Comparison of ENCODE assay signal across 15 cellular contexts in genomic region chr11:76793834-76794291, GRCh38. TPM values are rescaled to one million over a fixed set of nuclear protein-coding genes. Genes with fewer than 3 reads are reported as not detected.
DNase-seq lines count a peak whose midpoint lies in the region; ATAC-seq, FAIRE-seq and TF ChIP-seq lines count a peak whose summit lies in the region.
"Had no signal": no experiment of that assay in that cellular context is flagged by ENCODE, and none has a peak within 500 bp of the region (broad histone marks: within the 10 kb centered on the region; RNA-seq: fewer than 3 reads in every experiment).

No MANE protein-coding gene starts in this region.

- TF ChIP-seq POLR2A in HepG2 (IDR thresholded peaks at IDR 0.05; ENCODE audit: insufficient read depth in 1 of 2, low read depth in 2 of 2, low read length in 2 of 2): no peak
- no peak for TF ChIP-seq POLR2A in thyroid gland (IDR thresholded peaks at IDR 0.05)

- no peaks in the 10 kb centered on the region for H3K23me2 ChIP-seq in H9 (ENCODE audit: insufficient read length, low read depth, low read length, poor library complexity, severe bottlenecking)

- H4K20me1 ChIP-seq in H9 (ENCODE audit: control insufficient read depth, insufficient read depth, insufficient read length): no peaks in the 10 kb centered on the region
- peaks cover 24% of the 10 kb centered on the region for H4K20me1 ChIP-seq in HepG2 (ENCODE audit: insufficient read depth, low read length)

- POLR2A ChIA-PET in HepG2 (lab: Yijun Ruan, JAX): interaction anchor here (0.7 to 1.6 kb wide), 4 partner anchors 8 to 28 kb away, joined by 3 to 8 read pairs (median 6); partner anchors contain the start of gene TSKU

- H3T11ph ChIP-seq in H9 (ENCODE audit: low read length): no peak overlapping the region

- DNase-seq in H9: peak; percentile 33
- no peak for DNase-seq in SK-N-MC (ENCODE audit: low read depth, low spot score)
- DNase-seq in HepG2 (ENCODE audit: low spot score): no peak
- no peak for DNase-seq in thyroid gland
- no peak for DNase-seq in dermis blood vessel endothelial cell
- no peak for DNase-seq in activated T-helper 1 cell treated with anti-CD3 and anti-CD28 coated beads, Interleukin-12 subunit alpha, Interleukin-12 subunit beta, Interleukin-2, Interleukin-4 antibody, amounts not matched to agents 30 ng/mL and 10 ng/mL and 1 ng/mL, durations not matched to agents 14 hours and 24 hours and 36 hours (ENCODE audit: low spot score)
- DNase-seq: central memory CD4-positive, alpha-beta T cell; GDM1; NCI-H1105 treated with DMSO at 0.1 percent for 48 hours; SIG-M5; stimulated activated CD4-positive, alpha-beta T cell treated with anti-CD3 and anti-CD28 coated beads, Interleukin-4, amount 100 ng/mL, for 4 hours; stimulated activated naive B cell treated with anti-CD40 and anti-IgM and Interleukin-4, amounts not matched to agents 10 μg/mL and 1 μg/mL and 100 μg/mL, for 72 hours had no signal

- no peak overlapping the region for H2BK15ac ChIP-seq in H9 (ENCODE audit: low read depth, low read length)

- H3K4me2 ChIP-seq in H9 (ENCODE audit: insufficient read depth, insufficient read length, low read length): no peak overlapping the region
- peak overlapping the region; percentile 71 for H3K4me2 ChIP-seq in HepG2 (ENCODE audit: low read depth, low read length)

- H3K4me1 Mint-ChIP-seq in H9: peaks cover 47 to 54% of the 10 kb centered on the region in 2 experiments
- no peaks in the 10 kb centered on the region for H3K4me1 Mint-ChIP-seq in activated T-helper 1 cell treated with anti-CD3 and anti-CD28 coated beads, Interleukin-12 subunit alpha, Interleukin-12 subunit beta, Interleukin-2, Interleukin-4 antibody, amounts not matched to agents 30 ng/mL and 10 ng/mL and 1 ng/mL, durations not matched to agents 14 hours and 24 hours and 36 hours (ENCODE audit: low read depth)
- H3K4me1 Mint-ChIP-seq: activated naive CD4-positive, alpha-beta T cell treated with anti-CD3 and anti-CD28 coated beads, Interleukin-2, amount 50 U/mL, for 24 hours had no signal

- H3K9ac ChIP-seq in H9 (ENCODE audit: extremely low read depth, insufficient read length, low read length) (no peak overlapping the region), SK-N-MC (ENCODE audit: insufficient read length) (peak overlapping the region; percentile 22), HepG2 (ENCODE audit: insufficient read depth, low read depth, low read length) (peak overlapping the region; percentile 35)

- no peaks in the 10 kb centered on the region for H3K79me1 ChIP-seq in H9 (ENCODE audit: insufficient read depth, low read depth, low read length, poor library complexity, severe bottlenecking)

- no peak overlapping the region for H4K8ac ChIP-seq in H9 (replicated peaks; ENCODE audit: insufficient read length, low read depth, low read length)

- H3K27me3 ChIP-seq in H9 (ENCODE audit: insufficient read depth, low read length) (no peaks in the 10 kb centered on the region), HepG2 (ENCODE audit: control insufficient read depth in 1 of 2, insufficient read depth in 2 of 2, low read length in 2 of 2) (no peaks in the 10 kb centered on the region), thyroid gland (no peaks in the 10 kb centered on the region)

- H3K36me3 Mint-ChIP-seq in H9 (ENCODE audit: insufficient read depth in 1 of 3, low read depth in 3 of 3): peaks cover 42 to 50% (median 48%) of the 10 kb centered on the region in 3 experiments
- H3K36me3 Mint-ChIP-seq in activated T-helper 1 cell treated with anti-CD3 and anti-CD28 coated beads, Interleukin-12 subunit alpha, Interleukin-12 subunit beta, Interleukin-2, Interleukin-4 antibody, amounts not matched to agents 30 ng/mL and 10 ng/mL and 1 ng/mL, durations not matched to agents 14 hours and 24 hours and 36 hours (ENCODE audit: low read depth): no peaks in the 10 kb centered on the region
- H3K36me3 Mint-ChIP-seq: activated naive CD4-positive, alpha-beta T cell treated with anti-CD3 and anti-CD28 coated beads, Interleukin-2, amount 50 U/mL, for 24 hours; stimulated activated naive B cell treated with anti-CD40 and anti-IgM and Interleukin-4, amounts not matched to agents 10 μg/mL and 1 μg/mL and 100 μg/mL, for 72 hours had no signal

- no peak overlapping the region for H4K5ac ChIP-seq in H9 (ENCODE audit: insufficient read length, low read depth, low read length)

- TF ChIP-seq RAD21 in HepG2 (CRISPR knock-in tag; IDR thresholded peaks at IDR 0.05): no peak

- no peak overlapping the region for H3K23ac ChIP-seq in H9 (ENCODE audit: insufficient read length, low read depth, low read length)

- WGBS in H9 (ENCODE audit: extremely low coverage, insufficient read length, low lambda C conversion rate): no CpG with 5 or more reads among the region's 3 CpGs
- WGBS in HepG2 (ENCODE audit: low lambda C conversion rate): no CpG with 5 or more reads among the region's 3 CpGs
- 61 to 71% methylated on average over 3 of the region's 3 CpGs for WGBS in thyroid gland, 2 donors

- no peak overlapping the region for H3K18ac ChIP-seq in H9 (ENCODE audit: insufficient read length, low read depth, low read length)

- peak; percentile 42 for FAIRE-seq in HepG2 (lab: Jason Lieb, UNC)

- H3K27me3 Mint-ChIP-seq in H9 (ENCODE audit: low read depth): peaks cover 7% of the 10 kb centered on the region
- H3K27me3 Mint-ChIP-seq in activated T-helper 1 cell treated with anti-CD3 and anti-CD28 coated beads, Interleukin-12 subunit alpha, Interleukin-12 subunit beta, Interleukin-2, Interleukin-4 antibody, amounts not matched to agents 30 ng/mL and 10 ng/mL and 1 ng/mL, durations not matched to agents 14 hours and 24 hours and 36 hours (ENCODE audit: insufficient read depth): peaks cover 26% of the 10 kb centered on the region
- H3K27me3 Mint-ChIP-seq: activated naive CD4-positive, alpha-beta T cell treated with anti-CD3 and anti-CD28 coated beads, Interleukin-2, amount 50 U/mL, for 24 hours had no signal

- BruUV-seq in HepG2 (replicated peaks; lab: Mats Ljungman, UMichigan): no TSS peak

- H3K36me3 ChIP-seq in SK-N-MC (ENCODE audit: insufficient read depth, low read length) (no peaks in the 10 kb centered on the region; the same call in 1 of the 2 replicates), HepG2 (replicated peaks in 1 of 2; ENCODE audit: control insufficient read depth in 1 of 2, insufficient read depth in 2 of 2, low read length in 2 of 2) (peaks cover 0 to 27% of the 10 kb centered on the region in 2 experiments; a peak in 3 of 5 replicates), thyroid gland (peaks cover 12 to 15% of the 10 kb centered on the region in 2 donors)

- no peak overlapping the region for H2AK5ac ChIP-seq in H9 (ENCODE audit: insufficient read length, low read length)

- no peak overlapping the region for H3K4ac ChIP-seq in H9 (ENCODE audit: low read depth, low read length)

- TF ChIP-seq CTCF in H9 (conservative IDR thresholded peaks at IDR 0.05) (no peak), HepG2 (CRISPR knock-in tag; IDR thresholded peaks at IDR 0.05) (no peak), thyroid gland (IDR thresholded peaks at IDR 0.05) (no peak)

- H2BK5ac ChIP-seq in H9 (ENCODE audit: insufficient read length, low read length): no peak overlapping the region

- H2BK20ac ChIP-seq in H9 (ENCODE audit: low read depth, low read length, poor library complexity, severe bottlenecking): no peak overlapping the region

- intact Hi-C loops in HepG2 (cut with micrococcal nuclease; ENCODE audit: unreplicated experiment): loop anchor here (1.0 kb wide), 1 partner anchor 9 kb away; no protein-coding TSS in a partner anchor
- intact Hi-C loops in thyroid gland (cut with DNase I): no loop called here
- intact Hi-C loops in activated T-helper 1 cell treated with anti-CD3 and anti-CD28 coated beads, Interleukin-12 subunit alpha, Interleukin-12 subunit beta, Interleukin-2, Interleukin-4 antibody, amounts not matched to agents 30 ng/mL and 10 ng/mL and 1 ng/mL, durations not matched to agents 14 hours and 24 hours and 36 hours (cut with micrococcal nuclease): no loop called here

- H3K79me2 ChIP-seq in H9 (ENCODE audit: insufficient read depth, low read length) (peaks cover 3% of the 10 kb centered on the region; the same call in 1 of the 2 replicates), HepG2 (ENCODE audit: insufficient read depth, low read length) (peaks cover 61% of the 10 kb centered on the region)

- in situ Hi-C loops in HepG2 (cut with HindIII; ENCODE audit: extremely low pct_ligation_motif_present, low pct_unique_long_range_greater_than_20kb): loop anchor here (10.0 kb wide), 1 partner anchor 49 kb away; no protein-coding TSS in a partner anchor

- H3K9me3 ChIP-seq in H9 (ENCODE audit: control insufficient read depth, low read depth, low read length): no peaks in the 10 kb centered on the region
- no peaks in the 10 kb centered on the region for H3K9me3 ChIP-seq in SK-N-MC (ENCODE audit: low read depth, low read length)
- no peaks in the 10 kb centered on the region for H3K9me3 ChIP-seq in HepG2 (ENCODE audit: low read length)
- H3K9me3 ChIP-seq in thyroid gland: no peaks in the 10 kb centered on the region

- no peak overlapping the region for H2BK12ac ChIP-seq in H9 (ENCODE audit: insufficient read length, low read depth, low read length)

- no peak overlapping the region for H3K4me3 Mint-ChIP-seq in H9
- no peak overlapping the region for H3K4me3 Mint-ChIP-seq in activated T-helper 1 cell treated with anti-CD3 and anti-CD28 coated beads, Interleukin-12 subunit alpha, Interleukin-12 subunit beta, Interleukin-2, Interleukin-4 antibody, amounts not matched to agents 30 ng/mL and 10 ng/mL and 1 ng/mL, durations not matched to agents 14 hours and 24 hours and 36 hours
- H3K4me3 Mint-ChIP-seq: activated naive CD4-positive, alpha-beta T cell treated with anti-CD3 and anti-CD28 coated beads, Interleukin-2, amount 50 U/mL, for 24 hours; stimulated activated naive B cell treated with anti-CD40 and anti-IgM and Interleukin-4, amounts not matched to agents 10 μg/mL and 1 μg/mL and 100 μg/mL, for 72 hours had no signal

- no peak overlapping the region for H2BK120ac ChIP-seq in H9 (ENCODE audit: low read depth, low read length, poor library complexity, severe bottlenecking)

- H3K4me1 ChIP-seq in H9 (ENCODE audit: insufficient read depth, low read length) (no peaks in the 10 kb centered on the region), HepG2 (ENCODE audit: insufficient read depth, low read length) (peaks cover 70% of the 10 kb centered on the region), thyroid gland (peaks cover 29 to 69% of the 10 kb centered on the region in 2 donors)

- peaks cover 25 to 26% of the 10 kb centered on the region in 2 experiments for H3K9me3 Mint-ChIP-seq in H9
- no peaks in the 10 kb centered on the region for H3K9me3 Mint-ChIP-seq in activated T-helper 1 cell treated with anti-CD3 and anti-CD28 coated beads, Interleukin-12 subunit alpha, Interleukin-12 subunit beta, Interleukin-2, Interleukin-4 antibody, amounts not matched to agents 30 ng/mL and 10 ng/mL and 1 ng/mL, durations not matched to agents 14 hours and 24 hours and 36 hours
- H3K9me3 Mint-ChIP-seq: activated naive CD4-positive, alpha-beta T cell treated with anti-CD3 and anti-CD28 coated beads, Interleukin-2, amount 50 U/mL, for 24 hours had no signal

- H2AFZ ChIP-seq in H9 (ENCODE audit: low read length): no peak overlapping the region
- no peak overlapping the region for H2AFZ ChIP-seq in HepG2 (ENCODE audit: low read length)

- peak overlapping the region in 1 of 3 experiments; percentile 51; a peak in 2 of 7 replicates for H3K27ac Mint-ChIP-seq in H9
- no peak overlapping the region for H3K27ac Mint-ChIP-seq in activated T-helper 1 cell treated with anti-CD3 and anti-CD28 coated beads, Interleukin-12 subunit alpha, Interleukin-12 subunit beta, Interleukin-2, Interleukin-4 antibody, amounts not matched to agents 30 ng/mL and 10 ng/mL and 1 ng/mL, durations not matched to agents 14 hours and 24 hours and 36 hours
- H3K27ac Mint-ChIP-seq: activated naive CD4-positive, alpha-beta T cell treated with anti-CD3 and anti-CD28 coated beads, Interleukin-2, amount 50 U/mL, for 24 hours; stimulated activated naive B cell treated with anti-CD40 and anti-IgM and Interleukin-4, amounts not matched to agents 10 μg/mL and 1 μg/mL and 100 μg/mL, for 72 hours had no signal

- H4K91ac ChIP-seq in H9 (ENCODE audit: insufficient read length, low read depth, low read length): no peak overlapping the region

- H3K56ac ChIP-seq in H9 (ENCODE audit: insufficient read length, low read depth, low read length): no peak overlapping the region

- no peak overlapping the region for H3K27ac ChIP-seq in H9 (ENCODE audit: insufficient read length, low read depth, low read length)
- H3K27ac ChIP-seq in SK-N-MC: peak overlapping the region; percentile 62; the same call in 1 of the 2 replicates
- peak overlapping the region; percentile 77 for H3K27ac ChIP-seq in HepG2 (ENCODE audit: extremely low read length, insufficient read depth, low read length)
- H3K27ac ChIP-seq in thyroid gland: peak overlapping the region; percentile 38 to 68 (median 57)

- CTCF ChIA-PET in HepG2 (lab: Yijun Ruan, JAX; ENCODE audit: low intra/inter-chr PET ratio, low total read pairs): no interaction called here

- TF ChIP-seq EP300 in HepG2 (IDR thresholded peaks at IDR 0.05; ENCODE audit: low read depth in 2 of 2, low read length in 2 of 2): no peak
- TF ChIP-seq EP300 in HepG2 (CRISPR knock-in tag; IDR thresholded peaks at IDR 0.05; ENCODE audit: borderline replicate concordance): no peak

- H3K4me3 ChIP-seq in SK-N-MC (peak overlapping the region; percentile 38; the same call in 1 of the 2 replicates), HepG2 (replicated peaks in 1 of 3; ENCODE audit: insufficient read depth in 1 of 3, low read depth in 2 of 3, low read length in 3 of 3) (peak overlapping the region in 1 of 3 experiments; percentile 44; a peak in 1 of 6 replicates), thyroid gland (replicated peaks in 1 of 3) (no peak overlapping the region)

- ATAC-seq in HepG2 (peak; percentile 10), GM18502 (IDR thresholded peaks at IDR 0.05; ENCODE audit: poor library complexity, unreplicated experiment) (no peak)
- ATAC-seq: stimulated activated naive B cell treated with anti-CD40 and anti-IgM and Interleukin-4, amounts not matched to agents 10 μg/mL and 1 μg/mL and 100 μg/mL, for 72 hours had no signal

- no peak overlapping the region for H3K14ac ChIP-seq in H9 (ENCODE audit: insufficient read depth, low read length)

RNA-seq across cellular contexts. Expression of gene TSKU, which starts 10.7 kb away (rescaled TPM):
- total RNA-seq in H9 (2021) (25.4 and 27.4 TPM in 2 replicates), HepG2 (2016; rRNA removed; fragmentation: Illumina TruSeq; extraction: Trizol) (11.9 and 21.4 TPM in 2 replicates), thyroid gland (100 to 1,000 TPM in 2 of 4 donors, 10 to 100 TPM in 2; 95.6 to 152 (median 99.2) TPM), dermis blood vessel endothelial cell (4.4 and 8.7 TPM in 2 replicates)
- 7.5 TPM in 2 replicates for total RNA-seq in HepG2 (2016; cell fraction: cytosol; rRNA removed; fragmentation: Illumina TruSeq; extraction: Trizol; ENCODE audit: low read depth)
- total RNA-seq in HepG2 (2016; cell fraction: insoluble cytoplasmic fraction; rRNA removed; fragmentation: Illumina TruSeq; extraction: Trizol): 10.8 and 20.0 TPM in 2 replicates
- total RNA-seq in HepG2 (2016; cell fraction: membrane; rRNA removed; fragmentation: Illumina TruSeq; extraction: Trizol): 20.4 and 22.9 TPM in 2 replicates
- 19.5 and 22.7 TPM in 2 replicates for total RNA-seq in HepG2 (2016; cell fraction: nucleus; rRNA removed; fragmentation: Illumina TruSeq; extraction: Trizol)
- polyA plus RNA-seq in HepG2 (2011; rRNA removed): 20.3 and 27.9 TPM in 2 replicates
- polyA plus RNA-seq in HepG2 (2011; cell fraction: cytosol; rRNA removed): 17.7 and 23.1 TPM in 2 replicates
- 18.1 and 21.0 TPM in 2 replicates for polyA plus RNA-seq in HepG2 (2011; cell fraction: nucleus; rRNA removed)
- polyA plus RNA-seq in HepG2 (2012): 12.6 and 19.6 TPM in 2 replicates
- polyA plus RNA-seq in HepG2 (2016; cell fraction: cytosol; fragmentation: Illumina TruSeq; extraction: Trizol; ENCODE audit: low read depth): 8.7 and 9.4 TPM in 2 replicates
- polyA plus RNA-seq in HepG2 (2016; cell fraction: insoluble cytoplasmic fraction; fragmentation: Illumina TruSeq; extraction: Trizol; ENCODE audit: low read depth): 14.2 and 18.9 TPM in 2 replicates
- 23.1 and 23.6 TPM in 2 replicates for polyA plus RNA-seq in HepG2 (2016; cell fraction: membrane; fragmentation: Illumina TruSeq; extraction: Trizol; ENCODE audit: low read depth)
- 30.1 and 34.2 TPM in 2 replicates for polyA plus RNA-seq in HepG2 (2016; cell fraction: nucleus; fragmentation: Illumina TruSeq; extraction: Trizol; ENCODE audit: insufficient read depth, low read depth)
- 66.3 and 74.4 TPM in 2 replicates for polyA minus RNA-seq in HepG2 (2011; rRNA and poly(A)+ RNA removed; ENCODE audit: low replicate concordance)
- polyA minus RNA-seq in HepG2 (2011; cell fraction: cytosol; rRNA and poly(A)+ RNA removed): 16.7 and 18.5 TPM in 2 replicates
- 11.3 and 15.5 TPM in 2 replicates for polyA minus RNA-seq in HepG2 (2011; cell fraction: nucleus; rRNA and poly(A)+ RNA removed)
- 0.91 and 1.1 TPM in 2 replicates for total RNA-seq in activated T-helper 1 cell treated with anti-CD3 and anti-CD28 coated beads, Interleukin-12 subunit alpha, Interleukin-12 subunit beta, Interleukin-2, Interleukin-4 antibody, amounts not matched to agents 30 ng/mL and 10 ng/mL and 1 ng/mL, durations not matched to agents 14 hours and 24 hours and 36 hours
- total RNA-seq: mononuclear cell had no signal
